In the genomic region with DNA sequence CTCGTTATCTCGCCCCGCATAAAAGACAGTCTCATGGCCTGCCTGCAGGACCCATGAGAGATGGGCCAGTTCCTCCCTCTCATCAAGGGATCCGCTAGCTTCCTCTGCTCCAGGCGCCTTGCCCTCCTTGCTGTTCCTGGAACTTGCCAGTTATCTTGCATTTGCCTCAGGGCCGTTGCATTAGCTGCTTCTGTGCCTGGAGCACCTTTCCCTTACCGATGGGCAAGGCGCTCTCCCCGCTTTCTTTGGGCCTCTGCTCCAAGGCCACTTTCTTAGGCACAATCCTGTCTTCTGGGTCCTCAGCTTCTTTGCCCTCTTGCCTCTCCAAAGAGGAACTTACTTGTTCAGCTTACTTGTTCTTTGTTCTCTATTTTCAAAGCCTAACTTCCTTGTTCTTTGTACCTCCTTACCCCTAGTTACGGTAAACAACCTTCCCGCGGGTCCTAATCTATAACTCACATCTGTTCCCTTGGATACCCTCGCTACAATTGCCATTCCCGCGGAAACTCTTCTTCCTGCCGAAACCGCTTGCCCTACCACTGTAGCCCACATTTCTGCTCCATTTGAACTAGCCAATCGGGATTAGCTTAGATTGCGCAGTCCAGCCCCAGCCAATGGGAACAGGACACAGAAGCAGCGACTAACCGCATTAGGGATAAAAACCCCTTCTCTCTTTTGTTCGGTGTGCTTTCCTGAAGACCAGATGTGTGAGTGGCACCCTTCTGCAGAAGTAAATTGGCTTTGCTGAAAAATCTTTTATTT, we compare ENCODE assay signal across 1 cellular context.
TF ChIP-seq lines count a peak whose summit lies in the region.

No MANE protein-coding gene starts in this region.

TF ChIP-seq in liver, 16 proteins besides CTCF, POLR2A, EP300 and RAD21 (continued from another document):
- TF ChIP-seq ZBTB33 (IDR thresholded peaks at IDR 0.05): no peak
- TF ChIP-seq GABPA (IDR thresholded peaks at IDR 0.05 in 1 of 2, conservative IDR thresholded peaks at IDR 0.05 in 1 of 2): no peak
- TF ChIP-seq, protein P1, sequence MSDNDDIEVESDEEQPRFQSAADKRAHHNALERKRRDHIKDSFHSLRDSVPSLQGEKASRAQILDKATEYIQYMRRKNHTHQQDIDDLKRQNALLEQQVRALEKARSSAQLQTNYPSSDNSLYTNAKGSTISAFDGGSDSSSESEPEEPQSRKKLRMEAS (IDR thresholded peaks at IDR 0.05): no peak
- no peak for TF ChIP-seq YY1 (IDR thresholded peaks at IDR 0.05)
- TF ChIP-seq TAF1 (conservative IDR thresholded peaks at IDR 0.05): no peak
- TF ChIP-seq NR2F2 (IDR thresholded peaks at IDR 0.05): no peak
TF ChIP-seq in liver: peak in this region for 0.
